In genomic region chr7:153433223-153433622, GRCh38 we compare ENCODE assay signal across 30 cellular contexts.
"Had no signal": no experiment of that assay in that cellular context is flagged by ENCODE, and none has a peak within 500 bp of the region (broad histone marks: within the 10 kb centered on the region; RNA-seq: fewer than 3 reads in every experiment).

No MANE protein-coding gene starts in this region.

- DNase-seq: dorsolateral prefrontal cortex; effector CD4-positive, alpha-beta T cell; foreskin keratinocyte; glutamatergic neuron; heart right ventricle; hippocampal formation; left cardiac atrium; left lung; mesenchymal stem cell; midbrain; naive thymus-derived CD4-positive, alpha-beta T cell; stimulated activated CD4-positive, alpha-beta T cell treated with anti-CD3 and anti-CD28 coated beads, Interleukin-12 subunit alpha, Interleukin-12 subunit beta, amount 100 ng/mL, for 4 hours; stimulated activated CD4-positive, alpha-beta T cell treated with anti-CD3 and anti-CD28 coated beads, Interleukin-1b, Interleukin-23, amount 100 ng/mL, for 48 hours; stimulated activated CD4-positive, alpha-beta T cell treated with anti-CD3 and anti-CD28 coated beads, Interleukin-4, amount 100 ng/mL, for 1 hour; stimulated activated CD8-positive, alpha-beta memory T cell treated with anti-CD3 and anti-CD28 coated beads, Interleukin-4, amount 100 ng/mL, for 48 hours; stimulated activated naive CD4-positive, alpha-beta T cell; stimulated activated naive CD8-positive, alpha-beta T cell treated with anti-CD3 and anti-CD28 coated beads, Interleukin-15, amount 100 ng/mL, for 72 hours; thyroid gland; trophoblast cell had no signal

- H3K27ac Mint-ChIP-seq: naive thymus-derived CD4-positive, alpha-beta T cell; nephron; neural progenitor cell; progenitor cell of endocrine pancreas; stimulated activated naive CD8-positive, alpha-beta T cell treated with anti-CD3 and anti-CD28 coated beads, Interleukin-15, amount 100 ng/mL, for 72 hours had no signal

- H3K27me3 ChIP-seq: dorsolateral prefrontal cortex, foreskin keratinocyte, left lung, neural progenitor cell, right atrium auricular region, suprapubic skin, thyroid gland, vagina had no signal

- H3K4me3 ChIP-seq: dorsolateral prefrontal cortex, heart right ventricle, left lung, neural progenitor cell, right atrium auricular region, smooth muscle cell, suprapubic skin, thyroid gland, vagina had no signal

- H3K36me3 ChIP-seq: heart right ventricle, left lung, neural progenitor cell, right atrium auricular region, suprapubic skin, thyroid gland, vagina had no signal

- H3K27ac ChIP-seq: dorsolateral prefrontal cortex, epithelial cell of prostate, foreskin keratinocyte, heart right ventricle, left lung, neural progenitor cell, parathyroid adenoma, right atrium auricular region, suprapubic skin, thyroid gland, vagina had no signal

- H3K9me3 ChIP-seq: right atrium auricular region, thyroid gland, vagina had no signal

- H3K4me3 Mint-ChIP-seq: naive thymus-derived CD4-positive, alpha-beta T cell; nephron; neural progenitor cell; stimulated activated naive CD8-positive, alpha-beta T cell treated with anti-CD3 and anti-CD28 coated beads, Interleukin-15, amount 100 ng/mL, for 72 hours had no signal

- ATAC-seq: esophagus mucosa; foreskin keratinocyte; heart right ventricle; left cardiac atrium; left lung; naive thymus-derived CD4-positive, alpha-beta T cell; sciatic nerve; stimulated activated naive CD8-positive, alpha-beta T cell treated with anti-CD3 and anti-CD28 coated beads, Interleukin-15, amount 100 ng/mL, for 72 hours had no signal

- H3K36me3 Mint-ChIP-seq: naive thymus-derived CD4-positive, alpha-beta T cell; neural progenitor cell had no signal

- H3K4me1 ChIP-seq: foreskin keratinocyte, heart right ventricle, left lung, neural progenitor cell, parathyroid adenoma, right atrium auricular region, suprapubic skin, thyroid gland, vagina had no signal

- H3K27me3 Mint-ChIP-seq: naive thymus-derived CD4-positive, alpha-beta T cell; progenitor cell of endocrine pancreas; stimulated activated naive CD8-positive, alpha-beta T cell treated with anti-CD3 and anti-CD28 coated beads, Interleukin-15, amount 100 ng/mL, for 72 hours had no signal

- H3K4me1 Mint-ChIP-seq: naive thymus-derived CD4-positive, alpha-beta T cell; neural progenitor cell; stimulated activated naive CD8-positive, alpha-beta T cell treated with anti-CD3 and anti-CD28 coated beads, Interleukin-15, amount 100 ng/mL, for 72 hours had no signal
